ENCODE assay signal across 25 cellular contexts in genomic region chr1:24860841-24861240, GRCh38.
"Had no signal": no experiment of that assay in that cellular context is flagged by ENCODE, and none has a peak within 500 bp of the region (broad histone marks: within the 10 kb centered on the region; RNA-seq: fewer than 3 reads in every experiment).

No MANE protein-coding gene starts in this region.

- ATAC-seq: activated T-cell treated with anti-CD3 and anti-CD28 coated beads, Interleukin-2, amount 50 U/mL, for 4 hours; activated T-helper 17 cell treated with anti-CD3 and anti-CD28 coated beads, Interleukin-2, amount 50 U/mL, for 72 hours; effector memory CD8-positive, alpha-beta T cell; gastroesophageal sphincter; SK-N-SH treated with all-trans-retinoic acid at 6 μM for 48 hours; WTC11 had no signal

- H2AFZ ChIP-seq: hepatocyte, parathyroid adenoma had no signal

- H3K36me3 Mint-ChIP-seq: WTC11 had no signal

- H3K4me1 ChIP-seq: gastroesophageal sphincter, right atrium auricular region, testis had no signal

- H3K9me3 Mint-ChIP-seq: activated T-cell treated with anti-CD3 and anti-CD28 coated beads, Interleukin-2, amount 50 U/mL, for 4 hours; activated T-helper 17 cell treated with anti-CD3 and anti-CD28 coated beads, Interleukin-2, amount 50 U/mL, for 72 hours; effector memory CD8-positive, alpha-beta T cell; WTC11 had no signal

- H3K27me3 ChIP-seq: brain microvascular endothelial cell, hepatocyte, right atrium auricular region, testis had no signal

- DNase-seq: activated CD4-positive, alpha-beta T cell treated with anti-CD3 and anti-CD28 coated beads for 1 hour; activated CD4-positive, alpha-beta T cell treated with anti-CD3 and anti-CD28 coated beads, Interleukin-2, amount 50 U/mL, for 1 hour; activated gamma-delta T cell treated with Interleukin-2 at 50 U/mL for 16 hours; activated naive CD4-positive, alpha-beta T cell treated with anti-CD3 and anti-CD28 coated beads, Interleukin-2, amount 50 U/mL, for 16 hours; activated T-cell treated with anti-CD3 and anti-CD28 coated beads, Interleukin-2, amount 50 U/mL, for 4 hours; amniotic stem cell; brain microvascular endothelial cell; dorsolateral prefrontal cortex; effector memory CD8-positive, alpha-beta T cell; erythroblast; kidney; nucleus accumbens; stimulated activated CD4-positive, alpha-beta T cell treated with anti-CD3 and anti-CD28 coated beads, Interleukin-2, amount 100 ng/mL, for 48 hours; stimulated activated naive CD4-positive, alpha-beta T cell treated with Interleukin-2 at 50 U/mL for 16 hours; T-helper 2 cell; testis; trophoblast cell had no signal

- H3K4me1 Mint-ChIP-seq: activated T-helper 17 cell treated with anti-CD3 and anti-CD28 coated beads, Interleukin-2, amount 50 U/mL, for 72 hours had no signal

- H3K27ac Mint-ChIP-seq: activated T-helper 17 cell treated with anti-CD3 and anti-CD28 coated beads, Interleukin-2, amount 50 U/mL, for 72 hours; effector memory CD8-positive, alpha-beta T cell; WTC11 had no signal

- H3K9me3 ChIP-seq: gastroesophageal sphincter, right atrium auricular region, testis had no signal

- H3K36me3 ChIP-seq: brain microvascular endothelial cell, gastroesophageal sphincter, right atrium auricular region had no signal

- H3K27ac ChIP-seq: brain microvascular endothelial cell, coronary artery, dorsolateral prefrontal cortex, gastroesophageal sphincter, hepatocyte, parathyroid adenoma, right atrium auricular region, testis had no signal

- H3K4me3 Mint-ChIP-seq: activated T-cell treated with anti-CD3 and anti-CD28 coated beads, Interleukin-2, amount 50 U/mL, for 4 hours; activated T-helper 17 cell treated with anti-CD3 and anti-CD28 coated beads, Interleukin-2, amount 50 U/mL, for 72 hours; effector memory CD8-positive, alpha-beta T cell; WTC11 had no signal

- H3K9ac ChIP-seq: parathyroid adenoma had no signal

- H3K4me3 ChIP-seq: coronary artery, dorsolateral prefrontal cortex, gastroesophageal sphincter, hepatocyte, right atrium auricular region, testis had no signal

- H3K27me3 Mint-ChIP-seq: activated T-helper 17 cell treated with anti-CD3 and anti-CD28 coated beads, Interleukin-2, amount 50 U/mL, for 72 hours; effector memory CD8-positive, alpha-beta T cell had no signal

- H3K4me2 ChIP-seq: hepatocyte had no signal
